In genomic region chr6:69865126-69865525, GRCh38 we compare ENCODE assay signal across 11 cellular contexts. TPM values are rescaled to one million over a fixed set of nuclear protein-coding genes. Genes with fewer than 3 reads are reported as not detected.
A peak's percentile ranks its signal among the peaks of the same experiment; 100 is the strongest.
DNase-seq lines count a peak whose midpoint lies in the region; ATAC-seq and TF ChIP-seq lines count a peak whose summit lies in the region.
"Had no signal": no experiment of that assay in that cellular context is flagged by ENCODE, and none has a peak within 500 bp of the region (broad histone marks: within the 10 kb centered on the region; RNA-seq: fewer than 3 reads in every experiment).

No MANE protein-coding gene starts in this region.

- no peaks in the 10 kb centered on the region for H3K36me3 Mint-ChIP-seq in type B pancreatic cell

- H3K27ac ChIP-seq in SJCRH30: peak overlapping the region; percentile 82
- H3K27ac ChIP-seq: 22Rv1 had no signal

- H3K9me3 ChIP-seq in SJCRH30 (replicated peaks): no peaks in the 10 kb centered on the region

- H3K4me3 Mint-ChIP-seq in type B pancreatic cell: peak overlapping the region; percentile 37

- TF ChIP-seq POLR2A in GM18505 (IDR thresholded peaks at IDR 0.05; ENCODE audit: borderline replicate concordance, extremely low read depth, insufficient read depth, insufficient read length): no peak

- no peak overlapping the region for H3K27ac Mint-ChIP-seq in type B pancreatic cell

- H3K36me3 ChIP-seq in SJCRH30: no peaks in the 10 kb centered on the region; the same call in none of the 2 replicates

- no peaks in the 10 kb centered on the region for H3K9me3 Mint-ChIP-seq in type B pancreatic cell

- DNase-seq in DMS53 (lab: John Stamatoyannopoulos, UW) (peak; percentile 39), DMS53 treated with DMSO at 0.1 percent for 48 hours (lab: John Stamatoyannopoulos, UW; ENCODE audit: unreplicated experiment) (no peak), SJCRH30 (peak; percentile 20 to 70), fibroblast of peridontal ligament (ENCODE audit: extremely low read depth) (peak; percentile 86), type B pancreatic cell (ENCODE audit: extremely low spot score, unreplicated experiment) (no peak), NCI-H2227 (lab: John Stamatoyannopoulos, UW; ENCODE audit: unreplicated experiment) (no peak), NCI-H1105 (lab: John Stamatoyannopoulos, UW) (no peak)
- DNase-seq: GF-D8, NCI-H82 had no signal

- H3K4me1 Mint-ChIP-seq in type B pancreatic cell (ENCODE audit: unreplicated experiment): peaks cover 14% of the 10 kb centered on the region

- peaks cover 62% of the 10 kb centered on the region for H3K27me3 Mint-ChIP-seq in type B pancreatic cell

- no peak for TF ChIP-seq CTCF in type B pancreatic cell (conservative IDR thresholded peaks at IDR 0.05)

- peak overlapping the region; percentile 69 for H3K4me3 ChIP-seq in SJCRH30

- no peaks in the 10 kb centered on the region for H3K27me3 ChIP-seq in SJCRH30

- H3K4me1 ChIP-seq in SJCRH30: peaks cover 55% of the 10 kb centered on the region

- ATAC-seq in GM18505 (IDR thresholded peaks at IDR 0.05; ENCODE audit: unreplicated experiment): no peak

RNA-seq across cellular contexts. Expression of gene COL19A1, which starts 1.2 kb away (rescaled TPM):
- 6.1 and 7.3 TPM in 2 replicates for total RNA-seq in SJCRH30 (2014; rRNA removed; shearing (Covaris generic))
- total RNA-seq in type B pancreatic cell (ENCODE audit: low replicate concordance): 0.55 and 1.6 TPM in 2 replicates

Comparison
In these comparisons a context has a peak if more than half of its experiments do, and no peak if none do; other contexts are left out.
1. DNase-seq: peak in DMS53 (single experiment), SJCRH30 (2 of 2) and fibroblast of peridontal ligament (single experiment); none in DMS53 treated with DMSO at 0.1 percent for 48 hours (single experiment), type B pancreatic cell (single experiment), NCI-H2227 (single experiment) and NCI-H1105 (single experiment).